In genomic region chr2:222504714-222505113, GRCh38 we compare ENCODE assay signal across 12 cellular contexts.
A peak's percentile ranks its signal among the peaks of the same experiment; 100 is the strongest.
DNase-seq lines count a peak whose midpoint lies in the region; ATAC-seq, FAIRE-seq and TF ChIP-seq lines count a peak whose summit lies in the region.
"Had no signal": no experiment of that assay in that cellular context is flagged by ENCODE, and none has a peak within 500 bp of the region (broad histone marks: within the 10 kb centered on the region; RNA-seq: fewer than 3 reads in every experiment).

No MANE protein-coding gene starts in this region.

- TF ChIP-seq CTCF in OCI-LY3 (IDR thresholded peaks at IDR 0.05; ENCODE audit: low read depth, low read length), result no peak

- H4K20me1 ChIP-seq in OCI-LY3 (ENCODE audit: insufficient read depth, low read length), result no peaks in the 10 kb centered on the region

- peak overlapping the region; percentile 66 for H2AFZ ChIP-seq in OCI-LY3 (ENCODE audit: low read depth, low read length)

- H3K4me3 ChIP-seq in OCI-LY3 (ENCODE audit: low read length), result peak overlapping the region; percentile 29; the same call in 1 of the 2 replicates
- H3K4me3 ChIP-seq: tibial nerve had no signal

- peak; percentile 99 for ATAC-seq in GM18517 (IDR thresholded peaks at IDR 0.05; ENCODE audit: unreplicated experiment)
- peak; percentile 98 for ATAC-seq in GM21381 (IDR thresholded peaks at IDR 0.05; ENCODE audit: unreplicated experiment)
- ATAC-seq in HG03064 (IDR thresholded peaks at IDR 0.05; ENCODE audit: low read depth, unreplicated experiment), result peak; percentile 98
- ATAC-seq: CD8-positive, alpha-beta T cell had no signal

- peak overlapping the region; percentile 54 for H3K4me2 ChIP-seq in OCI-LY3 (ENCODE audit: low read length)

- H3K9ac ChIP-seq in OCI-LY3 (ENCODE audit: low read length), result no peak overlapping the region

- H3K27me3 ChIP-seq in OCI-LY3 (ENCODE audit: low read depth, low read length), result no peaks in the 10 kb centered on the region

- H3K9me3 ChIP-seq in OCI-LY3 (ENCODE audit: insufficient read depth, low read length), result no peaks in the 10 kb centered on the region
- H3K9me3 ChIP-seq: tibial nerve had no signal

- no peaks in the 10 kb centered on the region; the same call in 1 of the 2 replicates for H3K79me2 ChIP-seq in OCI-LY3 (ENCODE audit: low read length)

- no peak for DNase-seq in COLO668 (lab: John Stamatoyannopoulos, UW; ENCODE audit: unreplicated experiment)
- DNase-seq in globus pallidus (ENCODE audit: low spot score), result no peak
- DNase-seq in RKO (ENCODE audit: low spot score), result no peak
- DNase-seq in RCC 7860 (ENCODE audit: low spot score), result no peak
- DNase-seq: CD8-positive, alpha-beta T cell; islet precursor cell; NCI-H1048 had no signal

- no peaks in the 10 kb centered on the region for H3K36me3 ChIP-seq in OCI-LY3 (replicated peaks; ENCODE audit: low read depth, low read length)
- H3K36me3 ChIP-seq: tibial nerve had no signal

- peaks cover 11% of the 10 kb centered on the region for H3K4me1 ChIP-seq in OCI-LY3 (ENCODE audit: low read length)
- H3K4me1 ChIP-seq: tibial nerve had no signal

- no peak overlapping the region; the same call in 1 of the 2 replicates for H3K27ac ChIP-seq in OCI-LY3 (ENCODE audit: low read length)
- H3K27ac ChIP-seq: tibial nerve had no signal

- FAIRE-seq in RCC 7860 (lab: Jason Lieb, UNC), result no peak
